10 cellular contexts compared by ENCODE assay signal in the genomic region with DNA sequence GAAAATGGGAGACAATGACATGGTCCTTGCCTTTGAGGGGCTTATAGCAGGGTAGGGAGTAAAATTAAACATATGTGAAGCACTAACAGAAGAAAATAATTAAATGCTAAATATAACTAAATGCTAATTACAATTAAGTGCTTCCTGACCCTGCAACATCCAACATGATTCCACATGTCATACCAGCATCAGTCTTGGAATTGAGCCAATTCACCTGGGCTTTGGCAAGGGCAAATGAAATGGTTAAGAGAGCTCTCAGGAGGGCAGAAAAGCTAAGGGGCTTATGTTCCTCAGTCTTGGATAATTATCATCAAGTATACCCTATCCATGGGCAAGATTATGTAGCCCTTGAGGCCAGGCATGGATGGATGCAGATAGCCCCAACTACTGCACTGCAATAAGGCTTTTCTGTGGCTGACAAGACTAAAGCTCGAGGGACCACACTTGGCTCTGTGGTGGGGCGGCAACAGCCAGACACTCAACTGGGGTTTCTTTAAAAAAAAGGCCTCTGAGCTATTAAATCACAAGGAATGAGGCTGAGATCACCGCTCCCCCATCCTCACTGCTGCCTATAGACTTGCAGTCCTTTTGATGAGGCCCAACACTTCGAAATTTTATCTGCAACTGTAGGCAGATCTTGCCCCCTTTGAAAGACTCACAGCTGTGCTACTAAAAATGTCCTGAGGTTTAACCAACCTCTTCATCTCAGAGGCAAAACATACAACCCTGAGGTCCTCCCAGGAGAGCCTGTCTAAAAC. TPM values are rescaled to one million over a fixed set of nuclear protein-coding genes. Genes with fewer than 3 reads are reported as not detected.
DNase-seq lines count a peak whose midpoint lies in the region; TF ChIP-seq lines count a peak whose summit lies in the region.
"Had no signal": no experiment of that assay in that cellular context is flagged by ENCODE, and none has a peak within 500 bp of the region (broad histone marks: within the 10 kb centered on the region; RNA-seq: fewer than 3 reads in every experiment).

No MANE protein-coding gene starts in this region.

- H3K4ac ChIP-seq in mesendoderm (ENCODE audit: low read depth, low read length): no peak overlapping the region

- in situ Hi-C loops in GM23248 (cut with MboI): no loop called here

- no peak overlapping the region for H3K27ac Mint-ChIP-seq in progenitor cell of endocrine pancreas
- H3K27ac Mint-ChIP-seq: type B pancreatic cell had no signal

- peak overlapping the region; percentile 98 for H3K9ac ChIP-seq in GM23248
- peak overlapping the region; percentile 91 for H3K9ac ChIP-seq in skeletal muscle satellite cell (ENCODE audit: low read depth, low read length)
- H3K9ac ChIP-seq in mesendoderm (ENCODE audit: low read length): no peak overlapping the region

- no peaks in the 10 kb centered on the region for H3K27me3 Mint-ChIP-seq in progenitor cell of endocrine pancreas
- H3K27me3 Mint-ChIP-seq: type B pancreatic cell had no signal

- H2BK15ac ChIP-seq in mesendoderm (replicated peaks; ENCODE audit: low read depth): no peak overlapping the region

- no peak overlapping the region for H2BK120ac ChIP-seq in mesendoderm (ENCODE audit: low read depth, low read length)

- CTCF ChIA-PET in OCI-LY7 (lab: Charles Lee; ENCODE audit: unreplicated experiment): interaction anchor here (0.9 kb wide), 1 partner anchor 12 kb away, joined by 4 read pairs; no protein-coding TSS in a partner anchor

- H3K23ac ChIP-seq in mesendoderm (ENCODE audit: low read length): no peak overlapping the region

- no peaks in the 10 kb centered on the region for H3K9me2 ChIP-seq in GM23248 (ENCODE audit: insufficient read depth)
- no peaks in the 10 kb centered on the region for H3K9me2 ChIP-seq in OCI-LY7 (ENCODE audit: insufficient read depth, low read length)

- intact Hi-C loops in OCI-LY7 (cut with micrococcal nuclease; ENCODE audit: unreplicated experiment): loop anchor here (1.0 kb wide), 1 partner anchor 43 kb away; the partner anchor contains the start of genes LRRC51 and NUMA1

- peaks cover 21% of the 10 kb centered on the region for H3K36me3 ChIP-seq in GM23248 (ENCODE audit: low read depth)
- peaks cover 36% of the 10 kb centered on the region for H3K36me3 ChIP-seq in OCI-LY7 (ENCODE audit: insufficient read depth, low read length)
- H3K36me3 ChIP-seq in skeletal muscle satellite cell (ENCODE audit: insufficient read depth, low read length): peaks cover 13% of the 10 kb centered on the region
- H3K36me3 ChIP-seq in mesendoderm (ENCODE audit: control insufficient read depth, insufficient read depth, low read length): no peaks in the 10 kb centered on the region

- H3K4me1 Mint-ChIP-seq in progenitor cell of endocrine pancreas (ENCODE audit: low read depth): peaks cover 4% of the 10 kb centered on the region

- H3K56ac ChIP-seq in mesendoderm (ENCODE audit: low read length): no peak overlapping the region

- H3K4me3 Mint-ChIP-seq in progenitor cell of endocrine pancreas (ENCODE audit: low read depth): no peak overlapping the region
- H3K4me3 Mint-ChIP-seq: type B pancreatic cell had no signal

- H3K4me3 ChIP-seq in GM23248: peak overlapping the region; percentile 95
- H3K4me3 ChIP-seq in OCI-LY7 (ENCODE audit: low read depth, low read length, poor library complexity, severe bottlenecking): peak overlapping the region; percentile 66
- H3K4me3 ChIP-seq in fibroblast of the aortic adventitia (ENCODE audit: low read depth, low read length): peak overlapping the region; percentile 91
- peak overlapping the region; percentile 72 for H3K4me3 ChIP-seq in skeletal muscle satellite cell (ENCODE audit: low read length)
- no peak overlapping the region for H3K4me3 ChIP-seq in mesendoderm (ENCODE audit: low read length)

- DNase-seq in GM23248 (peak; percentile 56), OCI-LY7 (ENCODE audit: low spot score) (peak; percentile 89), fibroblast of the aortic adventitia (ENCODE audit: low read depth) (peak; percentile 47), mucosa of gallbladder (ENCODE audit: low spot score) (no peak), progenitor cell of endocrine pancreas (ENCODE audit: low spot score, unreplicated experiment) (no peak), mesendoderm (no peak), NCI-H1930 (lab: John Stamatoyannopoulos, UW) (no peak)
- DNase-seq: KG1 had no signal

- POLR2A ChIA-PET in OCI-LY7 (lab: Charles Lee): interaction anchor here (0.6 to 1.5 kb wide), 8 partner anchors 9 to 1075 kb away, joined by 3 to 7 read pairs (median 6); no protein-coding TSS in a partner anchor

- H3K4me1 ChIP-seq in GM23248 (ENCODE audit: insufficient read depth) (peaks cover 38% of the 10 kb centered on the region), OCI-LY7 (ENCODE audit: insufficient read depth, low read length, poor library complexity, severe bottlenecking) (peaks cover 83% of the 10 kb centered on the region), skeletal muscle satellite cell (ENCODE audit: control insufficient read depth, insufficient read depth, low read length) (peaks cover 44% of the 10 kb centered on the region), mesendoderm (ENCODE audit: control insufficient read depth, low read depth, low read length) (peaks cover 15% of the 10 kb centered on the region)

- peak overlapping the region; percentile 93 for H3K4me2 ChIP-seq in GM23248 (ENCODE audit: unreplicated experiment)
- H3K4me2 ChIP-seq in OCI-LY7 (ENCODE audit: low read length): peak overlapping the region; percentile 90
- H3K4me2 ChIP-seq in skeletal muscle satellite cell (ENCODE audit: low read length): peak overlapping the region; percentile 82
- H3K4me2 ChIP-seq in mesendoderm (ENCODE audit: low read length): no peak overlapping the region

- H2BK5ac ChIP-seq in mesendoderm (ENCODE audit: low read length): no peak overlapping the region

- no peak overlapping the region for H3K18ac ChIP-seq in mesendoderm (ENCODE audit: low read length)

- H2AFZ ChIP-seq in GM23248: no peak overlapping the region
- H2AFZ ChIP-seq in OCI-LY7 (ENCODE audit: low read length): no peak overlapping the region

- WGBS in GM23248 (ENCODE audit: low coverage in 1 of 2, low lambda C conversion rate in 2 of 2, missing lambda C conversion rate in 2 of 2), 2 experiments: 11 to 15% methylated on average over 4 of the region's 4 CpGs
- no CpG with 5 or more reads among the region's 4 CpGs for WGBS in mesendoderm (ENCODE audit: extremely low coverage, insufficient coverage, low lambda C conversion rate)

- H2AK5ac ChIP-seq in mesendoderm (ENCODE audit: low read length): no peak overlapping the region

- H3K36me3 Mint-ChIP-seq in progenitor cell of endocrine pancreas (ENCODE audit: insufficient read depth): peaks cover 10% of the 10 kb centered on the region

- H3K79me1 ChIP-seq in mesendoderm (ENCODE audit: low read length): peaks cover 31% of the 10 kb centered on the region

- H3K9me3 Mint-ChIP-seq in progenitor cell of endocrine pancreas (ENCODE audit: low read depth): no peaks in the 10 kb centered on the region
- H3K9me3 Mint-ChIP-seq: type B pancreatic cell had no signal

- peak overlapping the region; percentile 99 for H3K27ac ChIP-seq in GM23248
- H3K27ac ChIP-seq in OCI-LY7 (ENCODE audit: low read depth, low read length, poor library complexity, severe bottlenecking): peak overlapping the region; percentile 84
- H3K27ac ChIP-seq in mesendoderm (ENCODE audit: low read depth, low read length): no peak overlapping the region

- no peak overlapping the region for H4K5ac ChIP-seq in mesendoderm (ENCODE audit: low read length)

- H3K79me2 ChIP-seq in GM23248 (ENCODE audit: insufficient read depth) (peaks cover 89% of the 10 kb centered on the region), OCI-LY7 (ENCODE audit: insufficient read depth, low read depth, low read length) (peaks cover 52% of the 10 kb centered on the region; the same call in 1 of the 2 replicates), mesendoderm (ENCODE audit: control insufficient read depth, insufficient read depth, low read length) (peaks cover 41% of the 10 kb centered on the region)

- no peak overlapping the region for H4K8ac ChIP-seq in mesendoderm (ENCODE audit: low read depth, low read length)

- H3F3A ChIP-seq in GM23248 (ENCODE audit: insufficient read depth): peaks cover 37% of the 10 kb centered on the region

- no peak for TF ChIP-seq CTCF in OCI-LY7 (conservative IDR thresholded peaks at IDR 0.05; ENCODE audit: low read length)
- TF ChIP-seq CTCF in fibroblast of the aortic adventitia (IDR thresholded peaks at IDR 0.05; ENCODE audit: insufficient read depth, low read length): no peak
- TF ChIP-seq CTCF in progenitor cell of endocrine pancreas (IDR thresholded peaks at IDR 0.05; ENCODE audit: unreplicated experiment): no peak

- no TSS peak for BruUV-seq in OCI-LY7 (replicated peaks; lab: Mats Ljungman, UMichigan)

- H3K27me3 ChIP-seq in GM23248 (replicated peaks; ENCODE audit: insufficient read depth) (no peaks in the 10 kb centered on the region), skeletal muscle satellite cell (ENCODE audit: control insufficient read depth, insufficient read depth, low read length) (no peaks in the 10 kb centered on the region), mesendoderm (ENCODE audit: insufficient read depth, low read length, poor library complexity) (no peaks in the 10 kb centered on the region)

- H4K20me1 ChIP-seq in GM23248 (ENCODE audit: insufficient read depth) (no peaks in the 10 kb centered on the region; the same call in 1 of the 2 replicates), OCI-LY7 (ENCODE audit: insufficient read depth, low read length) (peaks cover 30% of the 10 kb centered on the region)

- no peaks in the 10 kb centered on the region for H3K9me3 ChIP-seq in GM23248 (ENCODE audit: low read depth)
- no peaks in the 10 kb centered on the region for H3K9me3 ChIP-seq in OCI-LY7 (ENCODE audit: low read length)
- no peaks in the 10 kb centered on the region for H3K9me3 ChIP-seq in skeletal muscle satellite cell (replicated peaks; ENCODE audit: low read length)

RNA-seq across cellular contexts. Expression of gene IL18BP, which starts 39.0 kb away (rescaled TPM):
- total RNA-seq in GM23248 (2014; rRNA removed; shearing (Covaris generic)): 2.5 and 4.8 TPM in 2 replicates
- 0.14 and 0.44 TPM in 2 replicates for polyA plus RNA-seq in GM23248 (2016; fragmentation: Nextera tagmentation; extraction: Ambion mirVana)
- 4.2 and 5.7 TPM in 2 replicates for total RNA-seq in OCI-LY7 (2014; rRNA removed; shearing (Covaris generic))
- total RNA-seq in OCI-LY7 (2022) (10.3 and 12.4 TPM in 2 replicates), fibroblast of the aortic adventitia (ENCODE audit: low replicate concordance) (1.1 and 2.2 TPM in 2 replicates), mucosa of gallbladder (10.6 TPM), progenitor cell of endocrine pancreas (19.8 and 20.1 TPM in 2 replicates)
- total RNA-seq in skeletal muscle satellite cell (2012; rRNA removed): 1.7 and 3.0 TPM in 2 replicates
- 4.5 TPM for polyA plus RNA-seq in mesendoderm (2013, experiment 1 of 2)
- 4.4 TPM for polyA plus RNA-seq in mesendoderm (2013, experiment 2 of 2)

RNA-seq across cellular contexts. Expression of gene NUMA1, which starts 42.6 kb away (rescaled TPM):
- 124 and 149 TPM in 2 replicates for total RNA-seq in GM23248 (2014; rRNA removed; shearing (Covaris generic))
- 48.7 and 51.5 TPM in 2 replicates for polyA plus RNA-seq in GM23248 (2016; fragmentation: Nextera tagmentation; extraction: Ambion mirVana)
- 159 and 160 TPM in 2 replicates for total RNA-seq in OCI-LY7 (2014; rRNA removed; shearing (Covaris generic))
- 148 and 172 TPM in 2 replicates for total RNA-seq in OCI-LY7 (2022)
- total RNA-seq in fibroblast of the aortic adventitia (ENCODE audit: low replicate concordance): 134 and 196 TPM in 2 replicates
- total RNA-seq in skeletal muscle satellite cell (2012; rRNA removed): 77.3 and 92.8 TPM in 2 replicates
- total RNA-seq in mucosa of gallbladder: 261 TPM
- 238 and 255 TPM in 2 replicates for total RNA-seq in progenitor cell of endocrine pancreas
- 39.0 TPM for polyA plus RNA-seq in mesendoderm (2013, experiment 1 of 2)
- polyA plus RNA-seq in mesendoderm (2013, experiment 2 of 2): 37.3 TPM

RNA-seq across cellular contexts. Expression of gene LRRC51, which starts 42.9 kb away (rescaled TPM):
- 7.1 and 7.8 TPM in 2 replicates for total RNA-seq in GM23248 (2014; rRNA removed; shearing (Covaris generic))
- 7.5 and 9.4 TPM in 2 replicates for polyA plus RNA-seq in GM23248 (2016; fragmentation: Nextera tagmentation; extraction: Ambion mirVana)
- 15.3 and 21.1 TPM in 2 replicates for total RNA-seq in OCI-LY7 (2014; rRNA removed; shearing (Covaris generic))
- total RNA-seq in OCI-LY7 (2022) (9.9 and 10.8 TPM in 2 replicates), fibroblast of the aortic adventitia (ENCODE audit: low replicate concordance) (0.98 and 8.9 TPM in 2 replicates), mucosa of gallbladder (12.9 TPM), progenitor cell of endocrine pancreas (12.4 and 14.9 TPM in 2 replicates)
- 3.0 and 6.1 TPM in 2 replicates for total RNA-seq in skeletal muscle satellite cell (2012; rRNA removed)
- 3.7 TPM for polyA plus RNA-seq in mesendoderm (2013, experiment 1 of 2)
- polyA plus RNA-seq in mesendoderm (2013, experiment 2 of 2): 4.3 TPM

Comparison
In these comparisons a context has a peak if more than half of its experiments do, and no peak if none do; other contexts are left out.
1. DNase-seq: peak in GM23248 (single experiment), OCI-LY7 (single experiment) and fibroblast of the aortic adventitia (single experiment); none in mucosa of gallbladder (single experiment), progenitor cell of endocrine pancreas (single experiment), mesendoderm (single experiment) and NCI-H1930 (0 of 2).